In the genomic region with DNA sequence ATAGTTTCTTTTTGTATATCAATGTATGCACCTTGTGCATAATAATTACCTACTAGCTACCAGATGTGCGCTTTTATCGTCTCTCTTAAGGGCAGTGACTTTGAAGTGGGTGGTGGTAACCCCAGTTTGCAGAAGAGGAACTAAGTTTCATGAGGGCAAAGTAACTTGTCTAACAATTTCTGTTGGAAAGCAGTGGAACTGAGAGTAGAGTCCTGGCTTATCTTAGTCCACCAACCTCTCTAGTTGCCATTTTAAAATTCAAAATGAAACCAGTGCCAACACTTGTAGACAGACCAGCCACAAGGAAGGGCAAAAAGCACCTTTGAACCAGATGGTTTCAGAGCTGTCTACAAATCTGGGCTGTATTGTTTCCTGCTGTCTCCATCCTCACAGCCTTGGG, we compare ENCODE assay signal across 20 cellular contexts. TPM values are rescaled to one million over a fixed set of nuclear protein-coding genes. Genes with fewer than 3 reads are reported as not detected.
DNase-seq lines count a peak whose midpoint lies in the region; ATAC-seq, FAIRE-seq and TF ChIP-seq lines count a peak whose summit lies in the region.
"Had no signal": no experiment of that assay in that cellular context is flagged by ENCODE, and none has a peak within 500 bp of the region (broad histone marks: within the 10 kb centered on the region; RNA-seq: fewer than 3 reads in every experiment).

No MANE protein-coding gene starts in this region.

- 93% methylated on average over 2 of the region's 2 CpGs for WGBS in mammary epithelial cell (ENCODE audit: low coverage, missing lambda C conversion rate)

- POLR2A ChIA-PET in activated naive CD8-positive, alpha-beta T cell treated with anti-CD3 and anti-CD28 coated beads, Interleukin-2, amount 10 ng/mL, durations not matched to agents 7 days and 5 days (lab: Charles Lee): no interaction called here
- POLR2A ChIA-PET in OCI-LY7 (lab: Charles Lee): interaction anchor here (0.6 to 1.0 kb wide), 5 partner anchors 11 to 300 kb away, joined by 3 to 4 read pairs (median 3); no protein-coding TSS in a partner anchor

- no peak for DNase-seq in activated naive CD8-positive, alpha-beta T cell treated with anti-CD3 and anti-CD28 coated beads, Interleukin-2, amount 10 ng/mL, durations not matched to agents 7 days and 5 days
- no peak for DNase-seq in activated naive CD8-positive, alpha-beta T cell treated with anti-CD3 and anti-CD28 coated beads for 36 hours
- DNase-seq in OCI-LY7 (ENCODE audit: low spot score): peak; percentile 49
- DNase-seq in stimulated activated naive CD8-positive, alpha-beta T cell treated with anti-CD3 and anti-CD28 coated beads, Interleukin-15, amount 100 ng/mL, for 72 hours: no peak
- DNase-seq in mammary epithelial cell: no peak
- no peak for DNase-seq in HTR-8/SVneo (ENCODE audit: insufficient read length, low spot score)
- DNase-seq: activated CD4-positive, alpha-beta T cell treated with anti-CD3 and anti-CD28 coated beads, Interleukin-2, amount 50 U/mL, for 4 hours; left cardiac atrium; NCI-H1092; NCI-H226; posterior cingulate gyrus had no signal

- H3K36me3 ChIP-seq in OCI-LY7 (ENCODE audit: insufficient read depth, low read length) (no peaks in the 10 kb centered on the region), mammary epithelial cell (ENCODE audit: insufficient read depth, low read length) (no peaks in the 10 kb centered on the region)
- H3K36me3 ChIP-seq: ascending aorta, esophagus muscularis mucosa, suprapubic skin had no signal

- H3K9ac ChIP-seq in mammary epithelial cell (ENCODE audit: insufficient read depth, low read length): no peak overlapping the region

- peaks cover 35% of the 10 kb centered on the region for H3K4me1 Mint-ChIP-seq in activated naive CD8-positive, alpha-beta T cell treated with anti-CD3 and anti-CD28 coated beads, Interleukin-2, amount 10 ng/mL, durations not matched to agents 7 days and 5 days
- H3K4me1 Mint-ChIP-seq in activated naive CD8-positive, alpha-beta T cell treated with anti-CD3 and anti-CD28 coated beads for 36 hours: peaks cover 55% of the 10 kb centered on the region
- H3K4me1 Mint-ChIP-seq in stimulated activated naive CD8-positive, alpha-beta T cell treated with anti-CD3 and anti-CD28 coated beads, Interleukin-15, amount 100 ng/mL, for 72 hours: peaks cover 71% of the 10 kb centered on the region

- intact Hi-C loops in OCI-LY7 (cut with micrococcal nuclease; ENCODE audit: unreplicated experiment): loop anchor here (5.0 kb wide), 2 partner anchors 115 to 280 kb away; no protein-coding TSS in a partner anchor
- intact Hi-C loops in mammary epithelial cell (cut with micrococcal nuclease): no loop called here

- no peaks in the 10 kb centered on the region for H3K27me3 Mint-ChIP-seq in activated naive CD8-positive, alpha-beta T cell treated with anti-CD3 and anti-CD28 coated beads, Interleukin-2, amount 10 ng/mL, durations not matched to agents 7 days and 5 days
- H3K27me3 Mint-ChIP-seq in activated naive CD8-positive, alpha-beta T cell treated with anti-CD3 and anti-CD28 coated beads for 36 hours: no peaks in the 10 kb centered on the region
- H3K27me3 Mint-ChIP-seq in stimulated activated naive CD8-positive, alpha-beta T cell treated with anti-CD3 and anti-CD28 coated beads, Interleukin-15, amount 100 ng/mL, for 72 hours: peaks cover 13% of the 10 kb centered on the region
- H3K27me3 Mint-ChIP-seq: activated T-helper 17 cell treated with anti-CD3 and anti-CD28 coated beads, Interleukin-2, amount 50 U/mL, for 72 hours; dendritic cell treated with granulocyte-macrophage colony-stimulating factor and Interleukin-4, amounts not matched to agents 40 ng/mL and 50 ng/mL, for 4 days had no signal

- H3K4me2 ChIP-seq in OCI-LY7 (ENCODE audit: low read length): peak overlapping the region; percentile 59
- no peak overlapping the region for H3K4me2 ChIP-seq in mammary epithelial cell (ENCODE audit: insufficient read depth, low read depth, low read length)
- H3K4me2 ChIP-seq: A549 had no signal

- H3K4me1 ChIP-seq in OCI-LY7 (ENCODE audit: insufficient read depth, low read length, poor library complexity, severe bottlenecking) (peaks cover 29% of the 10 kb centered on the region), mammary epithelial cell (ENCODE audit: insufficient read depth, low read length) (peaks cover 9% of the 10 kb centered on the region)
- H3K4me1 ChIP-seq: ascending aorta had no signal

- peak overlapping the region; percentile 17 for H3K4me3 Mint-ChIP-seq in activated naive CD8-positive, alpha-beta T cell treated with anti-CD3 and anti-CD28 coated beads, Interleukin-2, amount 10 ng/mL, durations not matched to agents 7 days and 5 days
- H3K4me3 Mint-ChIP-seq in activated naive CD8-positive, alpha-beta T cell treated with anti-CD3 and anti-CD28 coated beads for 36 hours: no peak overlapping the region
- H3K4me3 Mint-ChIP-seq in stimulated activated naive CD8-positive, alpha-beta T cell treated with anti-CD3 and anti-CD28 coated beads, Interleukin-15, amount 100 ng/mL, for 72 hours: no peak overlapping the region
- H3K4me3 Mint-ChIP-seq: dendritic cell treated with granulocyte-macrophage colony-stimulating factor and Interleukin-4, amounts not matched to agents 40 ng/mL and 50 ng/mL, for 4 days had no signal

- H3K79me2 ChIP-seq in OCI-LY7 (ENCODE audit: insufficient read depth, low read depth, low read length) (no peaks in the 10 kb centered on the region), mammary epithelial cell (ENCODE audit: insufficient read depth, low read length) (no peaks in the 10 kb centered on the region)

- TF ChIP-seq CTCF in OCI-LY7 (conservative IDR thresholded peaks at IDR 0.05; ENCODE audit: low read length): no peak
- no peak for TF ChIP-seq CTCF in mammary epithelial cell (conservative IDR thresholded peaks at IDR 0.05 in 1 of 2, IDR thresholded peaks at IDR 0.05 in 1 of 2; ENCODE audit: extremely low read depth in 1 of 2, insufficient read depth in 1 of 2, low read depth in 1 of 2, low read length in 2 of 2)

- dilution Hi-C loops in mammary epithelial cell (cut with HindIII; ENCODE audit: low sequenced_read_pairs): no loop called here

- FAIRE-seq in HTR-8/SVneo (lab: Jason Lieb, UNC): no peak
- FAIRE-seq: A549 had no signal

- H3K4me3 ChIP-seq in OCI-LY7 (ENCODE audit: low read depth, low read length, poor library complexity, severe bottlenecking) (peak overlapping the region; percentile 10), mammary epithelial cell (replicated peaks in 1 of 3; ENCODE audit: insufficient read depth in 1 of 3, low read depth in 2 of 3, low read length in 3 of 3) (no peak overlapping the region)
- H3K4me3 ChIP-seq: A549, ascending aorta, esophagus muscularis mucosa, suprapubic skin had no signal

- CTCF ChIA-PET in OCI-LY7 (lab: Charles Lee; ENCODE audit: unreplicated experiment) (interaction anchor here (0.7 to 2.1 kb wide), 3 partner anchors 13 to 69 kb away, joined by 3 to 10 read pairs (median 3); no protein-coding TSS in a partner anchor), mammary epithelial cell (lab: Charles Lee; ENCODE audit: low non-redundant PET) (no interaction called here)

- H2AFZ ChIP-seq in OCI-LY7 (ENCODE audit: low read length) (peak overlapping the region; percentile 62), mammary epithelial cell (ENCODE audit: low read depth, low read length) (no peak overlapping the region)

- H3K27ac ChIP-seq in OCI-LY7 (ENCODE audit: low read depth, low read length, poor library complexity, severe bottlenecking) (no peak overlapping the region), mammary epithelial cell (ENCODE audit: insufficient read depth, low read depth, low read length) (no peak overlapping the region)
- H3K27ac ChIP-seq: ascending aorta, esophagus muscularis mucosa, suprapubic skin had no signal

- in situ Hi-C loops in mammary epithelial cell (cut with MboI; ENCODE audit: low sequenced_read_pairs in 2 of 2): loop anchor here (25.0 kb wide), 3 partner anchors 125 to 1525 kb away; no protein-coding TSS in a partner anchor

- no peaks in the 10 kb centered on the region for H3K9me3 Mint-ChIP-seq in activated naive CD8-positive, alpha-beta T cell treated with anti-CD3 and anti-CD28 coated beads, Interleukin-2, amount 10 ng/mL, durations not matched to agents 7 days and 5 days
- H3K9me3 Mint-ChIP-seq in activated naive CD8-positive, alpha-beta T cell treated with anti-CD3 and anti-CD28 coated beads for 36 hours: no peaks in the 10 kb centered on the region
- H3K9me3 Mint-ChIP-seq in stimulated activated naive CD8-positive, alpha-beta T cell treated with anti-CD3 and anti-CD28 coated beads, Interleukin-15, amount 100 ng/mL, for 72 hours: no peaks in the 10 kb centered on the region
- H3K9me3 Mint-ChIP-seq: activated T-helper 17 cell treated with anti-CD3 and anti-CD28 coated beads, Interleukin-2, amount 50 U/mL, for 72 hours; dendritic cell treated with granulocyte-macrophage colony-stimulating factor and Interleukin-4, amounts not matched to agents 40 ng/mL and 50 ng/mL, for 4 days had no signal

- no peaks in the 10 kb centered on the region for H3K27me3 ChIP-seq in mammary epithelial cell (ENCODE audit: insufficient read depth, low read length)
- H3K27me3 ChIP-seq: ascending aorta, esophagus muscularis mucosa, suprapubic skin had no signal

- H3K36me3 Mint-ChIP-seq in activated naive CD8-positive, alpha-beta T cell treated with anti-CD3 and anti-CD28 coated beads, Interleukin-2, amount 10 ng/mL, durations not matched to agents 7 days and 5 days: no peaks in the 10 kb centered on the region
- H3K36me3 Mint-ChIP-seq in activated naive CD8-positive, alpha-beta T cell treated with anti-CD3 and anti-CD28 coated beads for 36 hours: peaks cover 3% of the 10 kb centered on the region

- H3K9me2 ChIP-seq in OCI-LY7 (ENCODE audit: insufficient read depth, low read length): no peaks in the 10 kb centered on the region

- ATAC-seq in activated naive CD8-positive, alpha-beta T cell treated with anti-CD3 and anti-CD28 coated beads, Interleukin-2, amount 10 ng/mL, durations not matched to agents 7 days and 5 days (ENCODE audit: low read depth): no peak
- peak; percentile 30 for ATAC-seq in HG02938 (IDR thresholded peaks at IDR 0.05; ENCODE audit: unreplicated experiment)
- ATAC-seq in stimulated activated naive CD8-positive, alpha-beta T cell treated with anti-CD3 and anti-CD28 coated beads, Interleukin-15, amount 100 ng/mL, for 72 hours: peak; percentile 59
- no peak for ATAC-seq in HG02759 (IDR thresholded peaks at IDR 0.05; ENCODE audit: unreplicated experiment)
- ATAC-seq: A549; activated T-helper 17 cell treated with anti-CD3 and anti-CD28 coated beads, Interleukin-2, amount 50 U/mL, for 72 hours; left cardiac atrium; Panc1 had no signal

- H3K9me3 ChIP-seq in OCI-LY7 (ENCODE audit: low read length) (no peaks in the 10 kb centered on the region), mammary epithelial cell (replicated peaks; ENCODE audit: insufficient read depth, low read length) (no peaks in the 10 kb centered on the region)
- H3K9me3 ChIP-seq: A549, ascending aorta, esophagus muscularis mucosa, suprapubic skin had no signal

- no peaks in the 10 kb centered on the region for H4K20me1 ChIP-seq in OCI-LY7 (ENCODE audit: insufficient read depth, low read length)
- no peaks in the 10 kb centered on the region for H4K20me1 ChIP-seq in mammary epithelial cell (ENCODE audit: insufficient read depth, low read length)

- BruUV-seq in OCI-LY7 (replicated peaks; lab: Mats Ljungman, UMichigan): no TSS peak
- BruUV-seq in mammary epithelial cell (replicated peaks; lab: Mats Ljungman, UMichigan): no TSS peak

- H3K27ac Mint-ChIP-seq in activated naive CD8-positive, alpha-beta T cell treated with anti-CD3 and anti-CD28 coated beads, Interleukin-2, amount 10 ng/mL, durations not matched to agents 7 days and 5 days: no peak overlapping the region
- no peak overlapping the region for H3K27ac Mint-ChIP-seq in activated naive CD8-positive, alpha-beta T cell treated with anti-CD3 and anti-CD28 coated beads for 36 hours
- no peak overlapping the region for H3K27ac Mint-ChIP-seq in stimulated activated naive CD8-positive, alpha-beta T cell treated with anti-CD3 and anti-CD28 coated beads, Interleukin-15, amount 100 ng/mL, for 72 hours
- H3K27ac Mint-ChIP-seq: activated T-helper 17 cell treated with anti-CD3 and anti-CD28 coated beads, Interleukin-2, amount 50 U/mL, for 72 hours; dendritic cell treated with granulocyte-macrophage colony-stimulating factor and Interleukin-4, amounts not matched to agents 40 ng/mL and 50 ng/mL, for 4 days had no signal

RNA-seq across cellular contexts. Expression of gene RBM20, which starts 32.1 kb away (rescaled TPM):
- total RNA-seq in activated naive CD8-positive, alpha-beta T cell treated with anti-CD3 and anti-CD28 coated beads, Interleukin-2, amount 10 ng/mL, durations not matched to agents 7 days and 5 days: under 1 TPM; 0.06 to 0.17 TPM
- under 1 TPM; 0.42 to 0.45 TPM for total RNA-seq in activated naive CD8-positive, alpha-beta T cell treated with anti-CD3 and anti-CD28 coated beads for 36 hours
- 0.35 and 0.82 TPM in 2 replicates for total RNA-seq in OCI-LY7 (2014; rRNA removed; shearing (Covaris generic))
- total RNA-seq in OCI-LY7 (2022) (1.0 and 1.4 TPM in 2 replicates), mammary epithelial cell (under 1 TPM; 0.07 to 0.17 TPM)
- polyA plus RNA-seq in mammary epithelial cell: not detected
- not detected for polyA minus RNA-seq in mammary epithelial cell

RNA-seq across cellular contexts. Expression of gene SMC3, which starts 44.6 kb away (rescaled TPM):
- total RNA-seq in activated naive CD8-positive, alpha-beta T cell treated with anti-CD3 and anti-CD28 coated beads, Interleukin-2, amount 10 ng/mL, durations not matched to agents 7 days and 5 days: 10 to 100 TPM; 66.5 to 67.7 TPM
- 10 to 100 TPM; 75.6 to 76.5 TPM for total RNA-seq in activated naive CD8-positive, alpha-beta T cell treated with anti-CD3 and anti-CD28 coated beads for 36 hours
- total RNA-seq in OCI-LY7 (2014; rRNA removed; shearing (Covaris generic)): 38.4 and 50.0 TPM in 2 replicates
- total RNA-seq in OCI-LY7 (2022) (73.4 and 83.6 TPM in 2 replicates), mammary epithelial cell (10 to 100 TPM; 10.2 to 34.3 TPM)
- 8.7 TPM for polyA plus RNA-seq in mammary epithelial cell
- 10.0 TPM for polyA minus RNA-seq in mammary epithelial cell

Comparison
In these comparisons a context has a peak if more than half of its experiments do, and no peak if none do; other contexts are left out.
1. ATAC-seq: peak in HG02938 (single experiment) and stimulated activated naive CD8-positive, alpha-beta T cell treated with anti-CD3 and anti-CD28 coated beads, Interleukin-15, amount 100 ng/mL, for 72 hours (single experiment); none in activated naive CD8-positive, alpha-beta T cell treated with anti-CD3 and anti-CD28 coated beads, Interleukin-2, amount 10 ng/mL, durations not matched to agents 7 days and 5 days (single experiment) and HG02759 (single experiment).